ENCODE assay signal across 15 cellular contexts in genomic region chr14:102608064-102608446, GRCh38. TPM values are rescaled to one million over a fixed set of nuclear protein-coding genes. Genes with fewer than 3 reads are reported as not detected.
DNase-seq lines count a peak whose midpoint lies in the region; ATAC-seq and TF ChIP-seq lines count a peak whose summit lies in the region.
"Had no signal": no experiment of that assay in that cellular context is flagged by ENCODE, and none has a peak within 500 bp of the region (broad histone marks: within the 10 kb centered on the region; RNA-seq: fewer than 3 reads in every experiment).

No MANE protein-coding gene starts in this region.

- CTCF ChIA-PET in activated naive CD4-positive, alpha-beta T cell treated with anti-CD3 and anti-CD28 coated beads, Interleukin-2, amount 10 ng/mL, durations not matched to agents 7 days and 5 days (lab: Charles Lee): interaction anchor here (3.0 kb wide), 1 partner anchor 13 kb away, joined by 8 read pairs; no protein-coding TSS in a partner anchor

- ATAC-seq in GM21737 (IDR thresholded peaks at IDR 0.05; ENCODE audit: unreplicated experiment) (peak; percentile 49), HG03159 (IDR thresholded peaks at IDR 0.05; ENCODE audit: unreplicated experiment) (peak; percentile 44), body of pancreas (no peak)
- ATAC-seq in stimulated activated naive CD8-positive, alpha-beta T cell treated with anti-CD3 and anti-CD28 coated beads, Interleukin-15, amount 100 ng/mL, for 72 hours: peak; percentile 58
- ATAC-seq: activated CD8-positive, alpha-beta T cell treated with anti-CD3 and anti-CD28 coated beads for 36 hours; gastroesophageal sphincter had no signal

- peak overlapping the region; percentile 64 for H3K27ac Mint-ChIP-seq in activated naive CD4-positive, alpha-beta T cell treated with anti-CD3 and anti-CD28 coated beads, Interleukin-2, amount 10 ng/mL, durations not matched to agents 7 days and 5 days
- H3K27ac Mint-ChIP-seq in stimulated activated naive CD8-positive, alpha-beta T cell treated with anti-CD3 and anti-CD28 coated beads, Interleukin-15, amount 100 ng/mL, for 72 hours: peak overlapping the region in 1 of 2 donors; percentile 75
- H3K27ac Mint-ChIP-seq: activated CD8-positive, alpha-beta T cell treated with anti-CD3 and anti-CD28 coated beads for 36 hours had no signal

- H3K27ac ChIP-seq in body of pancreas: no peak overlapping the region
- H3K27ac ChIP-seq: gastroesophageal sphincter had no signal

- no peak overlapping the region for H3K4me3 Mint-ChIP-seq in activated naive CD4-positive, alpha-beta T cell treated with anti-CD3 and anti-CD28 coated beads, Interleukin-2, amount 10 ng/mL, durations not matched to agents 7 days and 5 days
- no peak overlapping the region for H3K4me3 Mint-ChIP-seq in stimulated activated naive CD8-positive, alpha-beta T cell treated with anti-CD3 and anti-CD28 coated beads, Interleukin-15, amount 100 ng/mL, for 72 hours
- H3K4me3 Mint-ChIP-seq: activated CD8-positive, alpha-beta T cell treated with anti-CD3 and anti-CD28 coated beads for 36 hours had no signal

- H3K4me1 Mint-ChIP-seq in activated naive CD4-positive, alpha-beta T cell treated with anti-CD3 and anti-CD28 coated beads, Interleukin-2, amount 10 ng/mL, durations not matched to agents 7 days and 5 days: peaks cover 11% of the 10 kb centered on the region
- H3K4me1 Mint-ChIP-seq in stimulated activated naive CD8-positive, alpha-beta T cell treated with anti-CD3 and anti-CD28 coated beads, Interleukin-15, amount 100 ng/mL, for 72 hours: peaks cover 43% of the 10 kb centered on the region

- WGBS in body of pancreas, 2 donors: 90 to 91% methylated on average over 4 of the region's 4 CpGs

- H3K36me3 Mint-ChIP-seq in activated naive CD4-positive, alpha-beta T cell treated with anti-CD3 and anti-CD28 coated beads, Interleukin-2, amount 10 ng/mL, durations not matched to agents 7 days and 5 days: peaks cover 11% of the 10 kb centered on the region

- H3K9me3 ChIP-seq in body of pancreas: no peaks in the 10 kb centered on the region
- H3K9me3 ChIP-seq: gastroesophageal sphincter had no signal

- no peak for TF ChIP-seq POLR2A in body of pancreas (IDR thresholded peaks at IDR 0.05)

- no peaks in the 10 kb centered on the region for H3K36me3 ChIP-seq in body of pancreas (replicated peaks in 1 of 2; ENCODE audit: insufficient read depth in 1 of 2, low read depth in 2 of 2)
- H3K36me3 ChIP-seq: gastroesophageal sphincter had no signal

- DNase-seq in activated naive CD4-positive, alpha-beta T cell treated with anti-CD3 and anti-CD28 coated beads, Interleukin-2, amount 10 ng/mL, durations not matched to agents 7 days and 5 days: no peak
- DNase-seq in activated naive CD4-positive, alpha-beta T cell treated with anti-CD3 and anti-CD28 coated beads, Interleukin-2, amount 50 U/mL, for 16 hours: no peak
- DNase-seq in stimulated activated naive CD8-positive, alpha-beta T cell treated with anti-CD3 and anti-CD28 coated beads, Interleukin-15, amount 100 ng/mL, for 72 hours: no peak
- DNase-seq in DMS79 (lab: John Stamatoyannopoulos, UW): no peak
- DNase-seq in NK-92 treated with Interleukin-12 subunit alpha and Interleukin-12 subunit beta, amount 100 ng/mL, for 24 hours (lab: John Stamatoyannopoulos, UW): no peak
- no peak for DNase-seq in body of pancreas
- DNase-seq: activated CD8-positive, alpha-beta T cell treated with anti-CD3 and anti-CD28 coated beads for 36 hours; amniotic stem cell; DMS79 treated with DMSO at 0.1 percent for 48 hours; NCI-H1092; NCI-H774; stimulated activated CD8-positive, alpha-beta memory T cell treated with anti-CD3 and anti-CD28 coated beads, Interleukin-4, amount 100 ng/mL, for 48 hours had no signal

- intact Hi-C loops in body of pancreas (cut with DNase I): no loop called here

- H3K9me3 Mint-ChIP-seq in activated naive CD4-positive, alpha-beta T cell treated with anti-CD3 and anti-CD28 coated beads, Interleukin-2, amount 10 ng/mL, durations not matched to agents 7 days and 5 days: no peaks in the 10 kb centered on the region
- no peaks in the 10 kb centered on the region for H3K9me3 Mint-ChIP-seq in stimulated activated naive CD8-positive, alpha-beta T cell treated with anti-CD3 and anti-CD28 coated beads, Interleukin-15, amount 100 ng/mL, for 72 hours
- H3K9me3 Mint-ChIP-seq: activated CD8-positive, alpha-beta T cell treated with anti-CD3 and anti-CD28 coated beads for 36 hours had no signal

- peaks cover 7% of the 10 kb centered on the region for H3K4me1 ChIP-seq in body of pancreas

- H3K4me3 ChIP-seq in body of pancreas: no peak overlapping the region
- H3K4me3 ChIP-seq: gastroesophageal sphincter had no signal

- TF ChIP-seq CTCF in body of pancreas (IDR thresholded peaks at IDR 0.05): no peak

- H3K27me3 ChIP-seq in body of pancreas: no peaks in the 10 kb centered on the region
- H3K27me3 ChIP-seq: gastroesophageal sphincter had no signal

- no peaks in the 10 kb centered on the region for H3K27me3 Mint-ChIP-seq in activated naive CD4-positive, alpha-beta T cell treated with anti-CD3 and anti-CD28 coated beads, Interleukin-2, amount 10 ng/mL, durations not matched to agents 7 days and 5 days
- H3K27me3 Mint-ChIP-seq in stimulated activated naive CD8-positive, alpha-beta T cell treated with anti-CD3 and anti-CD28 coated beads, Interleukin-15, amount 100 ng/mL, for 72 hours: no peaks in the 10 kb centered on the region
- H3K27me3 Mint-ChIP-seq: activated CD8-positive, alpha-beta T cell treated with anti-CD3 and anti-CD28 coated beads for 36 hours had no signal

RNA-seq across cellular contexts. Expression of gene RCOR1, which starts 15.6 kb away (rescaled TPM):
- 1 to 10 TPM; 6.3 to 6.7 TPM for total RNA-seq in body of pancreas
